ENCODE assay signal across 8 cellular contexts in genomic region chr2:234544659-234545611, GRCh38. TPM values are rescaled to one million over a fixed set of nuclear protein-coding genes. Genes with fewer than 3 reads are reported as not detected.
A peak's percentile ranks its signal among the peaks of the same experiment; 100 is the strongest.
DNase-seq lines count a peak whose midpoint lies in the region; ATAC-seq and TF ChIP-seq lines count a peak whose summit lies in the region.

No MANE protein-coding gene starts in this region.

- no peak overlapping the region for H3K4me3 ChIP-seq in CD8-positive, alpha-beta memory T cell (ENCODE audit: low read length)
- no peak overlapping the region for H3K4me3 ChIP-seq in left lung

- intact Hi-C loops in left lung (cut with DNase I): loop anchor here in 1 of 2 donors (5.0 kb wide), 1 partner anchor 572 kb away; no protein-coding TSS in a partner anchor

- no peak overlapping the region for H3K27ac ChIP-seq in CD8-positive, alpha-beta memory T cell (ENCODE audit: low read depth, low read length)
- no peak overlapping the region for H3K27ac ChIP-seq in left lung

- CTCF ChIA-PET in CD8-positive, alpha-beta memory T cell (lab: Charles Lee): interaction anchor here (0.7 to 2.3 kb wide), 20 partner anchors 8 to 1205 kb away, joined by 3 to 16 read pairs (median 3); partner anchors contain the start of gene TRPM8

- H3K4me3 Mint-ChIP-seq in CD8-positive, alpha-beta memory T cell: no peak overlapping the region

- H3K9me3 Mint-ChIP-seq in CD8-positive, alpha-beta memory T cell: peaks cover 0 to under 1% (median 0%) of the 10 kb centered on the region in 5 donors

- H3K27ac Mint-ChIP-seq in CD8-positive, alpha-beta memory T cell: peak overlapping the region in 1 of 8 donors; percentile 43

- ATAC-seq in GM21515 (IDR thresholded peaks at IDR 0.05; ENCODE audit: unreplicated experiment): peak; percentile 82
- peak; percentile 83 for ATAC-seq in left lung
- ATAC-seq in GM21447 (IDR thresholded peaks at IDR 0.05; ENCODE audit: unreplicated experiment): no peak

- no peaks in the 10 kb centered on the region for H3K27me3 ChIP-seq in CD8-positive, alpha-beta memory T cell (ENCODE audit: insufficient read depth, low read length, poor library complexity, severe bottlenecking)
- peaks cover 0 to 17% of the 10 kb centered on the region in 2 donors for H3K27me3 ChIP-seq in left lung

- no peaks in the 10 kb centered on the region for H3K36me3 ChIP-seq in CD8-positive, alpha-beta memory T cell (ENCODE audit: insufficient read depth, low read length)
- H3K36me3 ChIP-seq in left lung: no peaks in the 10 kb centered on the region

- peak; percentile 89 to 93 for TF ChIP-seq CTCF in left lung (IDR thresholded peaks at IDR 0.05)

- peak; percentile 62 to 82 (median 67) for DNase-seq in CD8-positive, alpha-beta memory T cell
- DNase-seq in NCI-H1417 (lab: John Stamatoyannopoulos, UW) (peak; percentile 62 to 88 (median 70)), left lung (peak; percentile 54 to 84)
- DNase-seq in activated CD4-positive, CD25-positive, alpha-beta regulatory T cell (lab: John Stamatoyannopoulos, UW): peak; percentile 47 to 63 (median 56)
- peak; percentile 65 for DNase-seq in central memory CD4-positive, alpha-beta T cell
- peak; percentile 49 to 72 (median 66) for DNase-seq in stimulated activated CD4-positive, alpha-beta T cell treated with anti-CD3 and anti-CD28 coated beads, TNF-alpha, amount 100 ng/mL, for 48 hours (ENCODE audit: low read depth in 3 of 3)

- POLR2A ChIA-PET in CD8-positive, alpha-beta memory T cell (lab: Charles Lee): interaction anchor here (0.5 kb wide), 1 partner anchor 52 kb away, joined by 4 read pairs; no protein-coding TSS in a partner anchor

- H3K4me1 ChIP-seq in CD8-positive, alpha-beta memory T cell (ENCODE audit: insufficient read depth, low read length): no peaks in the 10 kb centered on the region
- H3K4me1 ChIP-seq in left lung: no peaks in the 10 kb centered on the region

- no peaks in the 10 kb centered on the region for H3K36me3 Mint-ChIP-seq in CD8-positive, alpha-beta memory T cell

- H3K27me3 Mint-ChIP-seq in CD8-positive, alpha-beta memory T cell: peaks cover 9 to 37% of the 10 kb centered on the region in 2 donors

- no peaks in the 10 kb centered on the region for H3K9me3 ChIP-seq in CD8-positive, alpha-beta memory T cell (ENCODE audit: low read length)
- no peaks in the 10 kb centered on the region for H3K9me3 ChIP-seq in left lung

- peaks cover 4 to 11% (median 7%) of the 10 kb centered on the region in 3 donors for H3K4me1 Mint-ChIP-seq in CD8-positive, alpha-beta memory T cell

RNA-seq across cellular contexts. Expression of gene ARL4C, which starts 48.1 kb away (rescaled TPM):
- total RNA-seq in CD8-positive, alpha-beta memory T cell: 10 to 100 TPM; 54.0 to 54.7 TPM
- 247 TPM for polyA plus RNA-seq in CD8-positive, alpha-beta memory T cell
- 10 to 100 TPM; 15.8 to 16.8 TPM for total RNA-seq in left lung
